Comparison of ENCODE assay signal across 8 cellular contexts in genomic region chr1:150321826-150322166, GRCh38. TPM values are rescaled to one million over a fixed set of nuclear protein-coding genes. Genes with fewer than 3 reads are reported as not detected.
DNase-seq lines count a peak whose midpoint lies in the region; ATAC-seq and TF ChIP-seq lines count a peak whose summit lies in the region.

No MANE protein-coding gene starts in this region.

- CTCF ChIA-PET in activated naive CD4-positive, alpha-beta T cell treated with anti-CD3 and anti-CD28 coated beads for 36 hours (lab: Charles Lee), result no interaction called here

- no peak for TF ChIP-seq POLR2A in testis (IDR thresholded peaks at IDR 0.05)

- peak overlapping the region; percentile 95 to 98 for H3K4me3 ChIP-seq in testis

- no peaks in the 10 kb centered on the region for H3K9me3 ChIP-seq in testis

- H3K27ac Mint-ChIP-seq in activated naive CD4-positive, alpha-beta T cell treated with anti-CD3 and anti-CD28 coated beads for 36 hours, result peak overlapping the region; percentile 99
- peak overlapping the region; percentile 100 for H3K27ac Mint-ChIP-seq in activated naive CD8-positive, alpha-beta T cell treated with anti-CD3 and anti-CD28 coated beads for 36 hours
- peak overlapping the region; percentile 92 to 99 (median 98) for H3K27ac Mint-ChIP-seq in immature natural killer cell

- 0 to 2% methylated on average over 9 of the region's 9 CpGs for WGBS in testis, 2 donors

- peak overlapping the region; percentile 99 for H3K4me3 Mint-ChIP-seq in activated naive CD4-positive, alpha-beta T cell treated with anti-CD3 and anti-CD28 coated beads for 36 hours
- peak overlapping the region; percentile 100 for H3K4me3 Mint-ChIP-seq in activated naive CD8-positive, alpha-beta T cell treated with anti-CD3 and anti-CD28 coated beads for 36 hours
- peak overlapping the region; percentile 95 to 99 (median 98) for H3K4me3 Mint-ChIP-seq in immature natural killer cell

- intact Hi-C loops in activated naive CD4-positive, alpha-beta T cell treated with anti-CD3 and anti-CD28 coated beads for 36 hours (cut with micrococcal nuclease), result loop anchor here (1.0 kb wide), 5 partner anchors 42 to 376 kb away; partner anchors contain the start of genes ANP32E, APH1A, GOLPH3L and TARS2
- intact Hi-C loops in testis (cut with DNase I; ENCODE audit: low total_unique reads), result no loop called here

- H3K27ac ChIP-seq in testis, result peak overlapping the region; percentile 80 to 91

- ATAC-seq in GM18870 (IDR thresholded peaks at IDR 0.05; ENCODE audit: unreplicated experiment), result no peak

- no peaks in the 10 kb centered on the region for H3K36me3 ChIP-seq in testis (ENCODE audit: low read depth, missing control alignments)

- H3K36me3 Mint-ChIP-seq in activated naive CD4-positive, alpha-beta T cell treated with anti-CD3 and anti-CD28 coated beads for 36 hours (ENCODE audit: low read depth), result peaks cover 26% of the 10 kb centered on the region
- peaks cover 20% of the 10 kb centered on the region for H3K36me3 Mint-ChIP-seq in activated naive CD8-positive, alpha-beta T cell treated with anti-CD3 and anti-CD28 coated beads for 36 hours
- H3K36me3 Mint-ChIP-seq in immature natural killer cell, result peaks cover 12 to 25% (median 17%) of the 10 kb centered on the region in 3 donors

- DNase-seq in activated naive CD4-positive, alpha-beta T cell treated with anti-CD3 and anti-CD28 coated beads for 36 hours, result no peak
- DNase-seq in activated naive CD4-positive, alpha-beta T cell (lab: John Stamatoyannopoulos, UW), result no peak
- DNase-seq in activated naive CD8-positive, alpha-beta T cell treated with anti-CD3 and anti-CD28 coated beads for 36 hours, result no peak
- DNase-seq in immature natural killer cell, result peak in 2 of 3 donors; percentile 6 to 29
- DNase-seq in testis, result no peak
- no peak for DNase-seq in NCI-H1436 treated with DMSO at 0.1 percent for 48 hours (lab: John Stamatoyannopoulos, UW)
- no peak for DNase-seq in dedifferentiated amniotic fluid mesenchymal stem cell (ENCODE audit: extremely low spot score)

- peaks cover 7% of the 10 kb centered on the region for H3K4me1 ChIP-seq in testis

- peaks cover 36% of the 10 kb centered on the region for H3K4me1 Mint-ChIP-seq in activated naive CD4-positive, alpha-beta T cell treated with anti-CD3 and anti-CD28 coated beads for 36 hours (ENCODE audit: low read depth)
- peaks cover 30% of the 10 kb centered on the region for H3K4me1 Mint-ChIP-seq in activated naive CD8-positive, alpha-beta T cell treated with anti-CD3 and anti-CD28 coated beads for 36 hours
- peaks cover 29 to 48% of the 10 kb centered on the region in 2 donors for H3K4me1 Mint-ChIP-seq in immature natural killer cell

- H3K27me3 ChIP-seq in testis, result no peaks in the 10 kb centered on the region

- TF ChIP-seq CTCF in testis (IDR thresholded peaks at IDR 0.05), result no peak

- H3K9me3 Mint-ChIP-seq in activated naive CD4-positive, alpha-beta T cell treated with anti-CD3 and anti-CD28 coated beads for 36 hours, result no peaks in the 10 kb centered on the region
- no peaks in the 10 kb centered on the region for H3K9me3 Mint-ChIP-seq in activated naive CD8-positive, alpha-beta T cell treated with anti-CD3 and anti-CD28 coated beads for 36 hours
- H3K9me3 Mint-ChIP-seq in immature natural killer cell, result no peaks in the 10 kb centered on the region

- H3K27me3 Mint-ChIP-seq in activated naive CD4-positive, alpha-beta T cell treated with anti-CD3 and anti-CD28 coated beads for 36 hours (ENCODE audit: low read depth), result no peaks in the 10 kb centered on the region
- no peaks in the 10 kb centered on the region for H3K27me3 Mint-ChIP-seq in activated naive CD8-positive, alpha-beta T cell treated with anti-CD3 and anti-CD28 coated beads for 36 hours
- peaks cover 5 to 13% (median 8%) of the 10 kb centered on the region in 3 donors for H3K27me3 Mint-ChIP-seq in immature natural killer cell (ENCODE audit: low read depth in 3 of 3)

RNA-seq across cellular contexts. Expression of gene PRPF3, which starts 0.5 kb away (rescaled TPM):
- 10 to 100 TPM; 49.1 to 52.5 TPM for total RNA-seq in activated naive CD4-positive, alpha-beta T cell treated with anti-CD3 and anti-CD28 coated beads for 36 hours
- 10 to 100 TPM; 67.8 to 71.5 TPM for total RNA-seq in activated naive CD8-positive, alpha-beta T cell treated with anti-CD3 and anti-CD28 coated beads for 36 hours
- polyA plus RNA-seq in immature natural killer cell (10 to 100 TPM in 1 of 3 donors, 1 to 10 TPM in 2; 5.1 to 24.5 (median 9.3) TPM), testis (ENCODE audit: insufficient read depth, low read depth, low replicate concordance) (59.2 TPM)
- total RNA-seq in testis, result 100 to 1,000 TPM in 1 of 2 donors, 10 to 100 TPM in 1; 77.9 to 101 TPM

RNA-seq across cellular contexts. Expression of gene MRPS21, which starts 28.1 kb away (rescaled TPM):
- total RNA-seq in activated naive CD4-positive, alpha-beta T cell treated with anti-CD3 and anti-CD28 coated beads for 36 hours, result 10 to 100 TPM; 80.3 to 83.8 TPM
- 10 to 100 TPM; 93.0 to 93.4 TPM for total RNA-seq in activated naive CD8-positive, alpha-beta T cell treated with anti-CD3 and anti-CD28 coated beads for 36 hours
- polyA plus RNA-seq in immature natural killer cell, result 10 to 100 TPM; 51.7 to 58.6 (median 53.4) TPM
- 10 to 100 TPM; 43.5 to 45.8 TPM for total RNA-seq in testis
- polyA plus RNA-seq in testis (ENCODE audit: insufficient read depth, low read depth, low replicate concordance), result 72.2 TPM

RNA-seq across cellular contexts. Expression of gene CIART, which starts 39.4 kb away (rescaled TPM):
- 1 to 10 TPM in 1 of 2 experiments, under 1 TPM in 1; 0.84 to 1.0 TPM for total RNA-seq in activated naive CD4-positive, alpha-beta T cell treated with anti-CD3 and anti-CD28 coated beads for 36 hours
- total RNA-seq in activated naive CD8-positive, alpha-beta T cell treated with anti-CD3 and anti-CD28 coated beads for 36 hours, result 1 to 10 TPM; 4.9 to 5.2 TPM
- polyA plus RNA-seq in immature natural killer cell (not detected), testis (ENCODE audit: insufficient read depth, low read depth, low replicate concordance) (11.8 TPM)
- 10 to 100 TPM; 10.3 to 10.6 TPM for total RNA-seq in testis

RNA-seq across cellular contexts. Expression of gene RPRD2, which starts 42.2 kb away (rescaled TPM):
- 10 to 100 TPM; 20.9 to 22.9 TPM for total RNA-seq in activated naive CD4-positive, alpha-beta T cell treated with anti-CD3 and anti-CD28 coated beads for 36 hours
- 10 to 100 TPM; 21.7 to 22.8 TPM for total RNA-seq in activated naive CD8-positive, alpha-beta T cell treated with anti-CD3 and anti-CD28 coated beads for 36 hours
- polyA plus RNA-seq in immature natural killer cell (10 to 100 TPM in 2 of 3 donors, 1 to 10 TPM in 1; 9.1 to 31.0 (median 13.2) TPM), testis (ENCODE audit: insufficient read depth, low read depth, low replicate concordance) (38.9 TPM)
- 10 to 100 TPM; 32.1 to 36.3 TPM for total RNA-seq in testis

RNA-seq across cellular contexts. Expression of gene C1orf54, which starts 49.2 kb away (rescaled TPM):
- total RNA-seq in activated naive CD4-positive, alpha-beta T cell treated with anti-CD3 and anti-CD28 coated beads for 36 hours, result under 1 TPM; 0.41 to 0.86 TPM
- total RNA-seq in activated naive CD8-positive, alpha-beta T cell treated with anti-CD3 and anti-CD28 coated beads for 36 hours, result under 1 TPM; 0.48 to 0.78 TPM
- polyA plus RNA-seq in immature natural killer cell (1 to 10 TPM; 1.9 to 6.9 (median 2.0) TPM), testis (ENCODE audit: insufficient read depth, low read depth, low replicate concordance) (23.7 TPM)
- total RNA-seq in testis, result 1 to 10 TPM; 2.9 to 7.0 TPM

Comparison
In these comparisons a context has a peak if more than half of its experiments do, and no peak if none do; other contexts are left out.
1. DNase-seq: peak in immature natural killer cell (2 of 3); none in activated naive CD4-positive, alpha-beta T cell treated with anti-CD3 and anti-CD28 coated beads for 36 hours (single experiment), activated naive CD4-positive, alpha-beta T cell (0 of 4), activated naive CD8-positive, alpha-beta T cell treated with anti-CD3 and anti-CD28 coated beads for 36 hours (single experiment), testis (single experiment), NCI-H1436 treated with DMSO at 0.1 percent for 48 hours (single experiment) and dedifferentiated amniotic fluid mesenchymal stem cell (single experiment).
2. Peak in every context shown above with its lines, with median percentiles within 50 percentile points of each other: H3K27ac Mint-ChIP-seq and H3K4me3 Mint-ChIP-seq.